ENCODE assay signal across 28 cellular contexts in the genomic region with DNA sequence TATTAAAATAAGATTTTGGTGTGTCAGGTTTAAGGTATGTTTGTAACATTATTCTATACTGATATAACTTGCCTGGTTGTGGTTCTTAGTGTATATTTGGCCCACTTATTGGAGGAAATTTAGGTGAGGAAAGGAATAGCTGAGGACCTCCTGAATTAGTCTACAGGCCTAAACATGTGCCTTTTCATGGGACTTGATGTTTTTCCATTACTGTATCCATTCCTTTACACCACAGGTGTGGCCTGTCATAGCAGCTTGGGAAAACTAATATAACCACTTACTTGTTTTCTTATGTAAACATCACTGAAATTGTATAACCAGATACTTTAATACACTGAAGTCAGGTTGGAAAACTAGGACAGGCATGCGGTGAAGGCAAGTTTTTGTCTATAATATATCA.
"Had no signal": no experiment of that assay in that cellular context is flagged by ENCODE, and none has a peak within 500 bp of the region (broad histone marks: within the 10 kb centered on the region; RNA-seq: fewer than 3 reads in every experiment).

No MANE protein-coding gene starts in this region.

- H3K36me3 ChIP-seq: adrenal gland, gastrocnemius medialis had no signal

- H3K4me3 ChIP-seq: adrenal gland, body of pancreas, coronary artery, dorsolateral prefrontal cortex, gastrocnemius medialis, heart left ventricle had no signal

- H3K27ac ChIP-seq: adrenal gland, body of pancreas, coronary artery, dorsolateral prefrontal cortex, epithelial cell of prostate, gastrocnemius medialis, heart left ventricle, VCaP had no signal

- H3K27me3 ChIP-seq: adrenal gland, body of pancreas, dorsolateral prefrontal cortex, gastrocnemius medialis, heart left ventricle had no signal

- H3K9me3 ChIP-seq: adrenal gland, body of pancreas, gastrocnemius medialis, heart left ventricle had no signal

- ATAC-seq: activated CD8-positive, alpha-beta T cell treated with anti-CD3 and anti-CD28 coated beads for 36 hours; activated naive CD8-positive, alpha-beta T cell treated with anti-CD3 and anti-CD28 coated beads, Interleukin-2, amount 50 U/mL, for 24 hours; activated T-cell treated with anti-CD3 and anti-CD28 coated beads, Interleukin-2, amount 50 U/mL, for 4 hours; activated T-helper 17 cell treated with anti-CD3 and anti-CD28 coated beads, Interleukin-2, amount 50 U/mL, for 72 hours; body of pancreas; effector memory CD8-positive, alpha-beta T cell; gastrocnemius medialis; heart left ventricle; WTC11 had no signal

- H3K4me1 ChIP-seq: body of pancreas, gastrocnemius medialis, heart left ventricle had no signal

- DNase-seq: activated CD4-positive, alpha-beta T cell treated with anti-CD3 and anti-CD28 coated beads for 1 hour; activated CD4-positive, alpha-beta T cell treated with anti-CD3 and anti-CD28 coated beads for 4 hours; activated CD4-positive, alpha-beta T cell treated with anti-CD3 and anti-CD28 coated beads, Interleukin-2, amount 10 ng/mL, durations not matched to agents 7 days and 5 days; activated CD4-positive, alpha-beta T cell treated with anti-CD3 and anti-CD28 coated beads, Interleukin-2, amount 50 U/mL, for 4 hours; activated CD8-positive, alpha-beta memory T cell treated with anti-CD3 and anti-CD28 coated beads for 24 hours; activated CD8-positive, alpha-beta T cell treated with anti-CD3 and anti-CD28 coated beads for 36 hours; activated effector memory CD4-positive, alpha-beta T cell treated with Interleukin-2 at 50 U/mL for 16 hours; activated gamma-delta T cell treated with Interleukin-2 at 50 U/mL for 16 hours; activated naive CD4-positive, alpha-beta T cell treated with Interleukin-2 at 50 U/mL for 16 hours; activated naive CD8-positive, alpha-beta T cell treated with anti-CD3 and anti-CD28 coated beads for 36 hours; activated naive CD8-positive, alpha-beta T cell treated with anti-CD3 and anti-CD28 coated beads, Interleukin-2, amount 50 U/mL, for 24 hours; activated T-cell treated with anti-CD3 and anti-CD28 coated beads, Interleukin-2, amount 50 U/mL, for 4 hours; adrenal gland; amygdala; aorta; body of pancreas; dorsolateral prefrontal cortex; effector memory CD8-positive, alpha-beta T cell; foreskin fibroblast; gastrocnemius medialis; glutamatergic neuron; heart left ventricle; T-helper 2 cell had no signal
